ENCODE assay signal across 16 cellular contexts in the genomic region with DNA sequence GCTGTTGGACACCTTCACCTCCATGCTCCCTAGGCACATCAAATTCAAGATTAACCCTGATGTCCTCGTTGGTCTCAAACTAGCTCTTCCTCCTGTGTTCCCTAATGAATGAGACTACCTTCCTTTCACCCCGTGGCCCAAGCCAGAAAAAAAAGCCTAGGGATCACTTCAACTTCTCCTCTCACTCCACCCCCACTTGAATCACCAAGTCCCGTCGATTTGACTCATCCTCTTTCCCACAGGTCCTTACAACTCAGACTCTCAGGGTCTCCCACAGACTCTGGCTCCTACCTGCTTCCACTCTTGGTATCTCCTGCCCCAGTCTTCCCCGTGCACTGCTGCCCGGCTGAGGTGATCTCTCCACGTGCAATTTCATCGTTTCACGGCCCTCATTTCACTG. TPM values are rescaled to one million over a fixed set of nuclear protein-coding genes. Genes with fewer than 3 reads are reported as not detected.
DNase-seq lines count a peak whose midpoint lies in the region; FAIRE-seq and TF ChIP-seq lines count a peak whose summit lies in the region.
"Had no signal": no experiment of that assay in that cellular context is flagged by ENCODE, and none has a peak within 500 bp of the region (broad histone marks: within the 10 kb centered on the region; RNA-seq: fewer than 3 reads in every experiment).

No MANE protein-coding gene starts in this region.

- peaks cover 21% of the 10 kb centered on the region for H3K4me1 Mint-ChIP-seq in astrocyte (ENCODE audit: low read depth, unreplicated experiment)
- H3K4me1 Mint-ChIP-seq in activated naive CD4-positive, alpha-beta T cell treated with anti-CD3 and anti-CD28 coated beads, Interleukin-2, amount 10 ng/mL, durations not matched to agents 7 days and 5 days = peaks cover 2% of the 10 kb centered on the region
- peaks cover 13% of the 10 kb centered on the region for H3K4me1 Mint-ChIP-seq in osteocyte (ENCODE audit: unreplicated experiment)

- H3K9me3 ChIP-seq in astrocyte (ENCODE audit: insufficient read depth, low read depth, low read length) (no peaks in the 10 kb centered on the region), osteoblast (ENCODE audit: low read depth, low read length) (no peaks in the 10 kb centered on the region)
- H3K9me3 ChIP-seq: HAP-1 had no signal

- H2AFZ ChIP-seq in astrocyte (ENCODE audit: low read depth, low read length) (no peak overlapping the region), osteoblast (ENCODE audit: low read length) (no peak overlapping the region)

- H3K36me3 Mint-ChIP-seq in astrocyte (ENCODE audit: low read depth, unreplicated experiment) (peaks cover 6% of the 10 kb centered on the region), osteocyte (ENCODE audit: unreplicated experiment) (peaks cover 9% of the 10 kb centered on the region)
- no peaks in the 10 kb centered on the region for H3K36me3 Mint-ChIP-seq in activated naive CD4-positive, alpha-beta T cell treated with anti-CD3 and anti-CD28 coated beads, Interleukin-2, amount 10 ng/mL, durations not matched to agents 7 days and 5 days
- H3K36me3 Mint-ChIP-seq: CD4-positive, CD25-positive, alpha-beta regulatory T cell had no signal

- H3K4me2 ChIP-seq in astrocyte (ENCODE audit: low read length) (no peak overlapping the region), osteoblast (ENCODE audit: insufficient read depth, low read length) (no peak overlapping the region)

- CTCF ChIA-PET in activated naive CD4-positive, alpha-beta T cell treated with anti-CD3 and anti-CD28 coated beads, Interleukin-2, amount 10 ng/mL, durations not matched to agents 7 days and 5 days (lab: Charles Lee) = no interaction called here

- H3K9ac ChIP-seq in astrocyte (ENCODE audit: low read length) = no peak overlapping the region

- H4K20me1 ChIP-seq in astrocyte (ENCODE audit: insufficient read depth, low read length) (peaks cover 4% of the 10 kb centered on the region), osteoblast (ENCODE audit: insufficient read depth, low read length) (no peaks in the 10 kb centered on the region)

- H3K4me1 ChIP-seq in astrocyte (ENCODE audit: insufficient read depth, low read length) (peaks cover 6% of the 10 kb centered on the region), osteoblast (ENCODE audit: insufficient read depth, low read length) (peaks cover 23% of the 10 kb centered on the region)

- H3K4me3 Mint-ChIP-seq in astrocyte (ENCODE audit: unreplicated experiment) = no peak overlapping the region
- no peak overlapping the region for H3K4me3 Mint-ChIP-seq in activated naive CD4-positive, alpha-beta T cell treated with anti-CD3 and anti-CD28 coated beads, Interleukin-2, amount 10 ng/mL, durations not matched to agents 7 days and 5 days
- H3K4me3 Mint-ChIP-seq in osteocyte (ENCODE audit: unreplicated experiment) = no peak overlapping the region
- H3K4me3 Mint-ChIP-seq: CD4-positive, CD25-positive, alpha-beta regulatory T cell had no signal

- no peaks in the 10 kb centered on the region for H3K27me3 Mint-ChIP-seq in astrocyte (ENCODE audit: low read depth, unreplicated experiment)
- no peaks in the 10 kb centered on the region for H3K27me3 Mint-ChIP-seq in activated naive CD4-positive, alpha-beta T cell treated with anti-CD3 and anti-CD28 coated beads, Interleukin-2, amount 10 ng/mL, durations not matched to agents 7 days and 5 days
- no peaks in the 10 kb centered on the region for H3K27me3 Mint-ChIP-seq in osteocyte (ENCODE audit: unreplicated experiment)
- H3K27me3 Mint-ChIP-seq: CD4-positive, CD25-positive, alpha-beta regulatory T cell had no signal

- H3K4me3 ChIP-seq in astrocyte (ENCODE audit: insufficient read depth, low read depth, low read length) (no peak overlapping the region), osteoblast (ENCODE audit: insufficient read depth, low read length) (no peak overlapping the region)
- H3K4me3 ChIP-seq: HAP-1 had no signal

- H3K9me3 Mint-ChIP-seq in astrocyte (ENCODE audit: unreplicated experiment) (no peaks in the 10 kb centered on the region), osteocyte (ENCODE audit: unreplicated experiment) (peaks cover 5% of the 10 kb centered on the region)
- H3K9me3 Mint-ChIP-seq in activated naive CD4-positive, alpha-beta T cell treated with anti-CD3 and anti-CD28 coated beads, Interleukin-2, amount 10 ng/mL, durations not matched to agents 7 days and 5 days = no peaks in the 10 kb centered on the region

- DNase-seq in Daoy (ENCODE audit: low read depth) (peak; percentile 27), HK-2 (ENCODE audit: unreplicated experiment) (peak; percentile 29), astrocyte (ENCODE audit: low read depth) (peak; percentile 27), osteoblast (ENCODE audit: insufficient read length, low spot score, missing footprints) (no peak), osteocyte (ENCODE audit: extremely low spot score, unreplicated experiment) (no peak)
- DNase-seq in activated naive CD4-positive, alpha-beta T cell (lab: John Stamatoyannopoulos, UW) = no peak
- DNase-seq in activated naive CD4-positive, alpha-beta T cell treated with anti-CD3 and anti-CD28 coated beads, Interleukin-2, amount 10 ng/mL, durations not matched to agents 7 days and 5 days = no peak
- DNase-seq: AML-193; CD4-positive, CD25-positive, alpha-beta regulatory T cell; DMS79; NCI-H1092; NCI-H2107; NCI-H345; NCI-H526 treated with DMSO at 0.1 percent for 48 hours; NK-92 treated with Interleukin-12 subunit alpha and Interleukin-12 subunit beta, amount 100 ng/mL, for 24 hours had no signal

- no peaks in the 10 kb centered on the region for H3K27me3 ChIP-seq in astrocyte (ENCODE audit: insufficient read depth, low read length)
- H3K27me3 ChIP-seq in osteoblast (ENCODE audit: insufficient read depth, low read length) = no peaks in the 10 kb centered on the region

- no peak for FAIRE-seq in astrocyte (lab: Jason Lieb, UNC)

- no peaks in the 10 kb centered on the region for H3K79me2 ChIP-seq in astrocyte (ENCODE audit: insufficient read depth, low read length)
- peaks cover 27% of the 10 kb centered on the region for H3K79me2 ChIP-seq in osteoblast (ENCODE audit: insufficient read depth, low read length)

- TF ChIP-seq CTCF in astrocyte (IDR thresholded peaks at IDR 0.05; ENCODE audit: insufficient read depth, low read depth, low read length) = no peak
- no peak for TF ChIP-seq CTCF in osteoblast (IDR thresholded peaks at IDR 0.05; ENCODE audit: extremely low read depth, low read depth, low read length)
- no peak for TF ChIP-seq CTCF in osteocyte (IDR thresholded peaks at IDR 0.05)

- H3K27ac ChIP-seq in astrocyte (ENCODE audit: low read depth, low read length) (no peak overlapping the region), osteoblast (ENCODE audit: low read depth, low read length) (peak overlapping the region; percentile 36)

- H3K27ac Mint-ChIP-seq in astrocyte (ENCODE audit: unreplicated experiment) (no peak overlapping the region), osteocyte (ENCODE audit: unreplicated experiment) (no peak overlapping the region)
- H3K27ac Mint-ChIP-seq in activated naive CD4-positive, alpha-beta T cell treated with anti-CD3 and anti-CD28 coated beads, Interleukin-2, amount 10 ng/mL, durations not matched to agents 7 days and 5 days = no peak overlapping the region
- H3K27ac Mint-ChIP-seq: CD4-positive, CD25-positive, alpha-beta regulatory T cell had no signal

- H3K36me3 ChIP-seq in astrocyte (ENCODE audit: insufficient read depth, low read length) (no peaks in the 10 kb centered on the region), osteoblast (ENCODE audit: insufficient read depth, low read length) (peaks cover 4% of the 10 kb centered on the region)

RNA-seq across cellular contexts. Expression of gene SLC25A43, which starts 8.5 kb away (rescaled TPM):
- 5.4 and 6.7 TPM in 2 replicates for total RNA-seq in Daoy (2014; rRNA removed; shearing (Covaris generic))
- total RNA-seq in astrocyte = 11.6 and 13.3 TPM in 2 replicates
- 23.5 and 24.8 TPM in 2 replicates for total RNA-seq in osteoblast
- 10.8 and 13.9 TPM in 2 replicates for total RNA-seq in osteocyte

Comparison
In these comparisons a context has a peak if more than half of its experiments do, and no peak if none do; other contexts are left out.
1. DNase-seq: peak in Daoy (single experiment), HK-2 (single experiment) and astrocyte (single experiment); none in osteoblast (single experiment), activated naive CD4-positive, alpha-beta T cell (0 of 4), activated naive CD4-positive, alpha-beta T cell treated with anti-CD3 and anti-CD28 coated beads, Interleukin-2, amount 10 ng/mL, durations not matched to agents 7 days and 5 days (single experiment) and osteocyte (single experiment).